ENCODE assay signal across 21 cellular contexts in genomic region chr2:44201648-44202047, GRCh38. TPM values are rescaled to one million over a fixed set of nuclear protein-coding genes. Genes with fewer than 3 reads are reported as not detected.
DNase-seq lines count a peak whose midpoint lies in the region; ATAC-seq and TF ChIP-seq lines count a peak whose summit lies in the region.
"Had no signal": no experiment of that assay in that cellular context is flagged by ENCODE, and none has a peak within 500 bp of the region (broad histone marks: within the 10 kb centered on the region; RNA-seq: fewer than 3 reads in every experiment).

No MANE protein-coding gene starts in this region.

- H3K4me3 ChIP-seq in mesenchymal stem cell (ENCODE audit: insufficient read depth in 1 of 2, low read depth in 1 of 2, low read length in 2 of 2) (no peak overlapping the region), adrenal gland (no peak overlapping the region)
- H3K4me3 ChIP-seq: K562, SK-N-MC had no signal

- no peaks in the 10 kb centered on the region for H3K27me3 ChIP-seq in CD4-positive, alpha-beta T cell (ENCODE audit: control insufficient read depth, insufficient read depth, low read length)
- no peaks in the 10 kb centered on the region for H3K27me3 ChIP-seq in mesenchymal stem cell (ENCODE audit: control insufficient read depth in 1 of 2, insufficient read depth in 1 of 2, low read length in 2 of 2)
- H3K27me3 ChIP-seq in adrenal gland: no peaks in the 10 kb centered on the region
- H3K27me3 ChIP-seq: BE2C had no signal

- no peak for TF ChIP-seq CTCF in CD4-positive, alpha-beta T cell (IDR thresholded peaks at IDR 0.05)
- TF ChIP-seq CTCF in adrenal gland (IDR thresholded peaks at IDR 0.05): no peak

- no peak overlapping the region for H3K27ac ChIP-seq in CD4-positive, alpha-beta T cell (ENCODE audit: low read depth, low read length)
- H3K27ac ChIP-seq in mesenchymal stem cell (ENCODE audit: low read length, poor library complexity, severe bottlenecking) (no peak overlapping the region), adrenal gland (no peak overlapping the region)
- H3K27ac ChIP-seq: HL-60, SK-N-MC had no signal

- peaks cover 3% of the 10 kb centered on the region for H3K9me3 Mint-ChIP-seq in CD4-positive, alpha-beta T cell

- H2AFZ ChIP-seq in mesenchymal stem cell (ENCODE audit: low read depth, low read length): no peak overlapping the region

- no peak overlapping the region for H3K4ac ChIP-seq in mesenchymal stem cell (ENCODE audit: low read depth in 1 of 2, low read length in 2 of 2)

- no peak for TF ChIP-seq POLR2A in adrenal gland (IDR thresholded peaks at IDR 0.05)

- no peak overlapping the region for H3K4me3 Mint-ChIP-seq in CD4-positive, alpha-beta T cell
- peak overlapping the region; percentile 7 for H3K4me3 Mint-ChIP-seq in T-helper 17 cell

- peak overlapping the region; percentile 5 for H3K27ac Mint-ChIP-seq in CD4-positive, alpha-beta T cell
- peak overlapping the region; percentile 39 for H3K27ac Mint-ChIP-seq in T-helper 17 cell

- no peak for ATAC-seq in CD4-positive, alpha-beta T cell (ENCODE audit: poor library complexity)
- no peak for ATAC-seq in T-helper 17 cell
- no peak for ATAC-seq in HG02759 (IDR thresholded peaks at IDR 0.05; ENCODE audit: unreplicated experiment)
- ATAC-seq: K562, Panc1, Right ventricle myocardium inferior had no signal

- POLR2A ChIA-PET in CD4-positive, alpha-beta T cell (lab: Charles Lee): interaction anchor here (1.0 to 1.5 kb wide), 2 partner anchors 11 to 33 kb away, joined by 3 to 4 read pairs; partner anchors contain the start of gene PPM1B

- H3K36me3 ChIP-seq in mesenchymal stem cell (ENCODE audit: control insufficient read depth in 1 of 2, insufficient read depth in 2 of 2, low read depth in 1 of 2, low read length in 2 of 2): peaks cover 3 to 6% of the 10 kb centered on the region in 2 experiments
- no peaks in the 10 kb centered on the region for H3K36me3 ChIP-seq in adrenal gland (replicated peaks in 1 of 2)
- H3K36me3 ChIP-seq: BE2C had no signal

- no peak overlapping the region for H3K4me2 ChIP-seq in mesenchymal stem cell (ENCODE audit: low read length, poor library complexity, severe bottlenecking)

- H3K4me1 ChIP-seq in mesenchymal stem cell (ENCODE audit: control insufficient read depth, insufficient read depth, low read depth, low read length): no peaks in the 10 kb centered on the region
- peaks cover 0 to 14% of the 10 kb centered on the region in 2 donors for H3K4me1 ChIP-seq in adrenal gland (replicated peaks in 1 of 2)

- H2BK120ac ChIP-seq in mesenchymal stem cell (ENCODE audit: low read depth, low read length): no peak overlapping the region

- peaks cover 62% of the 10 kb centered on the region for H3K36me3 Mint-ChIP-seq in CD4-positive, alpha-beta T cell (ENCODE audit: low read depth)
- H3K36me3 Mint-ChIP-seq in T-helper 17 cell (ENCODE audit: low read depth): peaks cover 3% of the 10 kb centered on the region

- H3K9ac ChIP-seq in mesenchymal stem cell (ENCODE audit: low read length): no peak overlapping the region

- DNase-seq in CD4-positive, alpha-beta T cell: no peak
- peak; percentile 23 for DNase-seq in G401 (ENCODE audit: low spot score)
- DNase-seq in T-helper 17 cell: no peak
- peak; percentile 6 for DNase-seq in mesenchymal stem cell
- no peak for DNase-seq in activated CD8-positive, alpha-beta memory T cell treated with anti-CD3 and anti-CD28 coated beads for 24 hours
- DNase-seq in NCI-H510A treated with DMSO at 0.1 percent for 48 hours (lab: John Stamatoyannopoulos, UW): no peak
- no peak for DNase-seq in adrenal gland
- DNase-seq: BE2C; CD8-positive, alpha-beta memory T cell; DMS153; MM.1S; NCI-H1105; NCI-H1694 treated with DMSO at 0.1 percent for 48 hours; NCI-H446; NCI-H774 had no signal

- in situ Hi-C loops in G401 (cut with HindIII; ENCODE audit: low sequenced_read_pairs): no loop called here

- no peaks in the 10 kb centered on the region for H3K27me3 Mint-ChIP-seq in CD4-positive, alpha-beta T cell
- H3K27me3 Mint-ChIP-seq in T-helper 17 cell: no peaks in the 10 kb centered on the region
- H3K27me3 Mint-ChIP-seq: CD8-positive, alpha-beta memory T cell had no signal

- intact Hi-C loops in CD4-positive, alpha-beta T cell (cut with DNase I, micrococcal nuclease): loop anchor here in 1 of 2 experiments (5.0 kb wide), 1 partner anchor 34 kb away; the partner anchor contains the start of gene PPM1B
- intact Hi-C loops in adrenal gland (cut with DNase I): no loop called here

- CTCF ChIA-PET in CD4-positive, alpha-beta T cell (lab: Charles Lee): interaction anchor here (1.3 kb wide), 1 partner anchor 12 kb away, joined by 3 read pairs; no protein-coding TSS in a partner anchor

- no peak overlapping the region for H3K23ac ChIP-seq in mesenchymal stem cell (ENCODE audit: low read length in 2 of 2)

- H3K79me1 ChIP-seq in mesenchymal stem cell (replicated peaks; ENCODE audit: low read length, poor library complexity, severe bottlenecking): peaks cover 3% of the 10 kb centered on the region

- H2BK15ac ChIP-seq in mesenchymal stem cell (ENCODE audit: low read depth, poor library complexity, severe bottlenecking): no peak overlapping the region

- no peak overlapping the region for H4K91ac ChIP-seq in mesenchymal stem cell (ENCODE audit: low read length)

- no peak overlapping the region for H4K8ac ChIP-seq in mesenchymal stem cell (ENCODE audit: low read length)

- WGBS in mesenchymal stem cell: 97% methylated on average over 5 of the region's 5 CpGs
- WGBS in adrenal gland, 4 donors: 90 to 100% (median 94%) methylated on average over 5 of the region's 5 CpGs

- H3K14ac ChIP-seq in mesenchymal stem cell (ENCODE audit: low read length in 2 of 2): no peak overlapping the region

- no peak overlapping the region for H2BK12ac ChIP-seq in mesenchymal stem cell (ENCODE audit: low read length in 2 of 2)

- no peak overlapping the region for H3K18ac ChIP-seq in mesenchymal stem cell (ENCODE audit: low read depth in 1 of 2, low read length in 2 of 2)

- no peak overlapping the region for H2AK5ac ChIP-seq in mesenchymal stem cell (ENCODE audit: low read length, severe bottlenecking)

- H3K9me3 ChIP-seq in CD4-positive, alpha-beta T cell (ENCODE audit: control insufficient read depth, low read length): no peaks in the 10 kb centered on the region
- no peaks in the 10 kb centered on the region for H3K9me3 ChIP-seq in T-helper 17 cell (ENCODE audit: control insufficient read depth, low read length, poor library complexity, severe bottlenecking)
- H3K9me3 ChIP-seq in mesenchymal stem cell (ENCODE audit: control insufficient read depth, low read length): no peaks in the 10 kb centered on the region
- H3K9me3 ChIP-seq in adrenal gland (replicated peaks in 1 of 3): no peaks in the 10 kb centered on the region
- H3K9me3 ChIP-seq: BE2C had no signal

- peaks cover 82% of the 10 kb centered on the region for H3K4me1 Mint-ChIP-seq in CD4-positive, alpha-beta T cell (ENCODE audit: low read depth)
- peaks cover 32% of the 10 kb centered on the region for H3K4me1 Mint-ChIP-seq in T-helper 17 cell

- no peak overlapping the region for H2BK5ac ChIP-seq in mesenchymal stem cell (ENCODE audit: low read depth, low read length, poor library complexity, severe bottlenecking)

RNA-seq across cellular contexts. Expression of gene PPM1B, which starts 33.0 kb away (rescaled TPM):
- 10 to 100 TPM; 87.3 to 89.6 TPM for total RNA-seq in CD4-positive, alpha-beta T cell
- 29.8 and 31.9 TPM in 2 replicates for total RNA-seq in G401 (2014; rRNA removed; shearing (Covaris generic))
- total RNA-seq in T-helper 17 cell (10 to 100 TPM; 72.7 to 82.7 TPM), adrenal gland (10 to 100 TPM; 12.5 to 44.9 (median 35.1) TPM)
- polyA plus RNA-seq in mesenchymal stem cell (2013, experiment 1 of 2): 29.1 TPM
- polyA plus RNA-seq in mesenchymal stem cell (2013, experiment 2 of 2): 30.1 TPM
- polyA plus RNA-seq in adrenal gland: 10 to 100 TPM; 12.2 to 36.4 (median 13.4) TPM

Comparison
In these comparisons a context has a peak if more than half of its experiments do, and no peak if none do; other contexts are left out.
1. DNase-seq: peak in G401 (single experiment) and mesenchymal stem cell (single experiment); none in CD4-positive, alpha-beta T cell (0 of 10), T-helper 17 cell (0 of 3), activated CD8-positive, alpha-beta memory T cell treated with anti-CD3 and anti-CD28 coated beads for 24 hours (single experiment), NCI-H510A treated with DMSO at 0.1 percent for 48 hours (single experiment) and adrenal gland (0 of 7).